ENCODE assay signal across 8 cellular contexts in the genomic region with DNA sequence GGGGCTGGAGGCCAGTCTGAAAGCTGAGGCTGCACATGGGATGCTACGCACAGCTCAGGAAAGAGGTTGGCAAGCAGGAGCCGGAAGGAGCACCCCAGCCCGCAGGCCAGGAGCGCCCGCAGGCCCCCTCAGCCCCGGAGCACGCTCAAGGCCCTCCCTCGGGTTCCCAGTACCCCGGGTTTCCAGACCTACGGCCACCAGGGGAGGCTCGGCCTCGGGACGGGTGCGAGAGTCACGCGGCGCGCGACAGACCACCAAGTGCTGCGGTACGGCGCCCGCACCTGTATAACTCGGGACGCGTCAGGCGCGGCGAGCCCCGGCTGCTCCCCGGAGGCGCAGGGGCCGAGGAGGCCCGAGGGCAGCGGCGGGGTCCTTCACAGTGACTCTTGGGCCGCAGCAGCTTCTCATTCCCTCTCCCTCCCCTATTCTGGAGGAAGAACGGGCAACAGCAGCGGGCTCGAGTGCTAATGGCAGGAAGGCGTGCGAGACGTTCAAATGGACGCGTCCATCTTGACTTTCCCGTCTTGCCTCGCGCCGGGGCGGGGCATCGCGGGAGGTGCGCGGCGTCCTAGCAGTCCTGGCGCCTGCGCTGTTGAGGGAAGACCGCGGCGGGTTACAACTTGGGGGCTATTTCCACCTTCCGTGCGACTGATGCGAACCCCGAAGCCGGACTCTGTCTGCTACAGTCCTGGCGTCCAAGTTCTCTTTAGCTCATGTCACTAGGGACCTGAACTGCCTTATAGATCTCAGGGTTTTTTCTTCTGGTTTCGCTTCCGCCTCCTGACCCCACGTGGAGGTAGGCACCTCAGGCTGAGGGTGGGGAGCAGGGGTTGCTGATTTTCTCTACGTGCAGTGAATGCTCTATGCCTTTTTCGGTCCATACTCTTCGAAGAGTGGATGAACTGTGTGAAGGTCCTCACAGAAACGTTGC. TPM values are rescaled to one million over a fixed set of nuclear protein-coding genes. Genes with fewer than 3 reads are reported as not detected.
A peak's percentile ranks its signal among the peaks of the same experiment; 100 is the strongest.
DNase-seq lines count a peak whose midpoint lies in the region; FAIRE-seq and TF ChIP-seq lines count a peak whose summit lies in the region.

A gene with protein sequence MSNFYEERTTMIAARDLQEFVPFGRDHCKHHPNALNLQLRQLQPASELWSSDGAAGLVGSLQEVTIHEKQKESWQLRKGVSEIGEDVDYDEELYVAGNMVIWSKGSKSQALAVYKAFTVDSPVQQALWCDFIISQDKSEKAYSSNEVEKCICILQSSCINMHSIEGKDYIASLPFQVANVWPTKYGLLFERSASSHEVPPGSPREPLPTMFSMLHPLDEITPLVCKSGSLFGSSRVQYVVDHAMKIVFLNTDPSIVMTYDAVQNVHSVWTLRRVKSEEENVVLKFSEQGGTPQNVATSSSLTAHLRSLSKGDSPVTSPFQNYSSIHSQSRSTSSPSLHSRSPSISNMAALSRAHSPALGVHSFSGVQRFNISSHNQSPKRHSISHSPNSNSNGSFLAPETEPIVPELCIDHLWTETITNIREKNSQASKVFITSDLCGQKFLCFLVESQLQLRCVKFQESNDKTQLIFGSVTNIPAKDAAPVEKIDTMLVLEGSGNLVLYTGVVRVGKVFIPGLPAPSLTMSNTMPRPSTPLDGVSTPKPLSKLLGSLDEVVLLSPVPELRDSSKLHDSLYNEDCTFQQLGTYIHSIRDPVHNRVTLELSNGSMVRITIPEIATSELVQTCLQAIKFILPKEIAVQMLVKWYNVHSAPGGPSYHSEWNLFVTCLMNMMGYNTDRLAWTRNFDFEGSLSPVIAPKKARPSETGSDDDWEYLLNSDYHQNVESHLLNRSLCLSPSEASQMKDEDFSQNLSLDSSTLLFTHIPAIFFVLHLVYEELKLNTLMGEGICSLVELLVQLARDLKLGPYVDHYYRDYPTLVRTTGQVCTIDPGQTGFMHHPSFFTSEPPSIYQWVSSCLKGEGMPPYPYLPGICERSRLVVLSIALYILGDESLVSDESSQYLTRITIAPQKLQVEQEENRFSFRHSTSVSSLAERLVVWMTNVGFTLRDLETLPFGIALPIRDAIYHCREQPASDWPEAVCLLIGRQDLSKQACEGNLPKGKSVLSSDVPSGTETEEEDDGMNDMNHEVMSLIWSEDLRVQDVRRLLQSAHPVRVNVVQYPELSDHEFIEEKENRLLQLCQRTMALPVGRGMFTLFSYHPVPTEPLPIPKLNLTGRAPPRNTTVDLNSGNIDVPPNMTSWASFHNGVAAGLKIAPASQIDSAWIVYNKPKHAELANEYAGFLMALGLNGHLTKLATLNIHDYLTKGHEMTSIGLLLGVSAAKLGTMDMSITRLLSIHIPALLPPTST (N-terminal part only) (minus strand): TSS at position 533 of the 931 bp plus-strand sequence. CDS start 3,368 bp downstream, outside the sequence.

- H3K36me3 ChIP-seq in SJCRH30: no peaks in the 10 kb centered on the region; the same call in 1 of the 2 replicates
- H3K36me3 ChIP-seq in neuronal stem cell (replicated peaks in 1 of 2; ENCODE audit: control insufficient read depth in 2 of 2, insufficient read depth in 2 of 2, low read length in 2 of 2): peaks cover 0 to 25% of the 10 kb centered on the region in 2 donors
- no peaks in the 10 kb centered on the region for H3K36me3 ChIP-seq in subcutaneous abdominal adipose tissue (ENCODE audit: control insufficient read depth in 5 of 5, insufficient read depth in 5 of 5, low read length in 5 of 5)

- H3K27ac ChIP-seq in SJCRH30 (peak within 1 kb of the TSS; percentile 86), neuronal stem cell (replicated peaks; ENCODE audit: low read length) (peak within 1 kb of the TSS; percentile 78), subcutaneous abdominal adipose tissue (ENCODE audit: low read depth, low read length) (peak within 1 kb of the TSS; percentile 75)

- no CpG with 5 or more reads among the region's 73 CpGs for WGBS in neuronal stem cell (ENCODE audit: extremely low coverage in 2 of 2, insufficient read length in 2 of 2, insufficient replicate concordance in 1 of 2), 2 donors

- H3K9me3 ChIP-seq in SJCRH30 (replicated peaks) (peaks cover 6% of the 10 kb centered on the region; the same call in 1 of the 2 replicates), neuronal stem cell (replicated peaks in 1 of 2; ENCODE audit: control insufficient read depth in 2 of 2, insufficient read depth in 1 of 2, low read depth in 1 of 2, low read length in 2 of 2) (no peaks in the 10 kb centered on the region), subcutaneous abdominal adipose tissue (ENCODE audit: control insufficient read depth in 5 of 5, low read length in 5 of 5) (no peaks in the 10 kb centered on the region)

- peak within 1 kb of the TSS; percentile 75 for H2BK5ac ChIP-seq in neuronal stem cell (ENCODE audit: low read length)

- H2BK15ac ChIP-seq in neuronal stem cell (ENCODE audit: low read length): no peak within 1 kb of the TSS

- peak within 1 kb of the TSS; percentile 95 for H3K4me2 ChIP-seq in neuronal stem cell (ENCODE audit: insufficient read depth, low read length, poor library complexity, severe bottlenecking)

- H4K8ac ChIP-seq in neuronal stem cell (ENCODE audit: low read depth, low read length): peak within 1 kb of the TSS; percentile 43

- peak; percentile 95 for TF ChIP-seq POLR2A in H54 (IDR thresholded peaks at IDR 0.05; ENCODE audit: low read depth, low read length)

- H3K9ac ChIP-seq in neuronal stem cell (ENCODE audit: low read depth, low read length, poor library complexity): peak within 1 kb of the TSS; percentile 93
- peak within 1 kb of the TSS; percentile 87 to 96 (median 89) for H3K9ac ChIP-seq in subcutaneous abdominal adipose tissue (ENCODE audit: low read length in 5 of 5)

- H4K91ac ChIP-seq in neuronal stem cell (ENCODE audit: low read depth, low read length, poor library complexity): no peak within 1 kb of the TSS

- H3K4me3 ChIP-seq in SJCRH30 (peak within 1 kb of the TSS; percentile 97), neuronal stem cell (ENCODE audit: low read length in 2 of 2) (peak within 1 kb of the TSS; percentile 69 to 99), subcutaneous abdominal adipose tissue (ENCODE audit: low read depth in 1 of 5, low read length in 5 of 5) (peak within 1 kb of the TSS; percentile 99)

- H3K18ac ChIP-seq in neuronal stem cell (ENCODE audit: low read length): peak within 1 kb of the TSS; percentile 88

- H3K4ac ChIP-seq in neuronal stem cell (ENCODE audit: low read length): no peak within 1 kb of the TSS

- H2BK120ac ChIP-seq in neuronal stem cell (ENCODE audit: low read depth, low read length): peak within 1 kb of the TSS; percentile 31

- in situ Hi-C loops in G401 (cut with HindIII; ENCODE audit: low sequenced_read_pairs): no loop called here

- no peak within 1 kb of the TSS for H2BK12ac ChIP-seq in neuronal stem cell (ENCODE audit: low read length)

- no peaks in the 10 kb centered on the region for H3K27me3 ChIP-seq in SJCRH30
- no peaks in the 10 kb centered on the region for H3K27me3 ChIP-seq in neuronal stem cell (ENCODE audit: control insufficient read depth in 3 of 3, insufficient read depth in 3 of 3, low read depth in 1 of 3, low read length in 3 of 3)
- H3K27me3 ChIP-seq in subcutaneous abdominal adipose tissue (ENCODE audit: control insufficient read depth in 5 of 5, insufficient read depth in 4 of 5, low read length in 5 of 5): no peaks in the 10 kb centered on the region

- peaks cover 5% of the 10 kb centered on the region; the same call in 1 of the 2 replicates for H3K4me1 ChIP-seq in SJCRH30
- H3K4me1 ChIP-seq in neuronal stem cell (ENCODE audit: control insufficient read depth in 2 of 2, insufficient read depth in 1 of 2, low read depth in 1 of 2, low read length in 2 of 2): no peaks in the 10 kb centered on the region
- peaks cover 0 to 17% (median 14%) of the 10 kb centered on the region in 5 donors for H3K4me1 ChIP-seq in subcutaneous abdominal adipose tissue (ENCODE audit: control insufficient read depth in 5 of 5, insufficient read depth in 5 of 5, low read length in 5 of 5)

- H2AK5ac ChIP-seq in neuronal stem cell (ENCODE audit: low read depth, low read length): no peak within 1 kb of the TSS

- FAIRE-seq in H54 (lab: Jason Lieb, UNC): peak; percentile 84

- DNase-seq in G401 (ENCODE audit: low spot score) (peak; percentile 88), H54 (ENCODE audit: insufficient read length, low spot score) (peak; percentile 88), LoVo (ENCODE audit: low spot score) (peak; percentile 87), SJCRH30 (peak; percentile 90 to 93), activated gamma-delta T cell treated with Interleukin-2 at 50 U/mL for 16 hours (peak; percentile 80), foreskin melanocyte (peak; percentile 74), neuronal stem cell (ENCODE audit: low spot score) (peak; percentile 77)

- H2AFZ ChIP-seq in neuronal stem cell (ENCODE audit: low read length): peak within 1 kb of the TSS; percentile 87

- peak within 1 kb of the TSS; percentile 100 for H3K14ac ChIP-seq in neuronal stem cell (ENCODE audit: low read length)

- H3K23ac ChIP-seq in neuronal stem cell (ENCODE audit: low read depth, low read length, poor library complexity): peak within 1 kb of the TSS; percentile 96

- peaks cover 3% of the 10 kb centered on the region for H3K79me1 ChIP-seq in neuronal stem cell (ENCODE audit: low read depth, low read length)

RNA-seq across cellular contexts. Expression of the gene that starts here (rescaled TPM):
- total RNA-seq in G401 (2014; rRNA removed; shearing (Covaris generic)): 62.2 and 74.6 TPM in 2 replicates
- total RNA-seq in SJCRH30 (2014; rRNA removed; shearing (Covaris generic)): 102 and 107 TPM in 2 replicates
- polyA plus RNA-seq in neuronal stem cell (2013, experiment 1 of 2): 19.4 TPM
- 20.3 TPM for polyA plus RNA-seq in neuronal stem cell (2013, experiment 2 of 2)

Comparison
In these comparisons a context has a peak if more than half of its experiments do, and no peak if none do; other contexts are left out.
1. Peak in every context shown above with its lines: DNase-seq, H3K4me3 ChIP-seq and H3K27ac ChIP-seq.